11 cellular contexts compared by ENCODE assay signal in genomic region chr1:7886346-7886745, GRCh38. TPM values are rescaled to one million over a fixed set of nuclear protein-coding genes. Genes with fewer than 3 reads are reported as not detected.
DNase-seq lines count a peak whose midpoint lies in the region; ATAC-seq and TF ChIP-seq lines count a peak whose summit lies in the region.
"Had no signal": no experiment of that assay in that cellular context is flagged by ENCODE, and none has a peak within 500 bp of the region (broad histone marks: within the 10 kb centered on the region; RNA-seq: fewer than 3 reads in every experiment).

No MANE protein-coding gene starts in this region.

- H3K9me3 ChIP-seq in Peyer's patch (no peaks in the 10 kb centered on the region), spleen (no peaks in the 10 kb centered on the region)

- POLR2A ChIA-PET in MCF 10A (lab: Yijun Ruan, JAX): interaction anchor here (0.7 kb wide), 1 partner anchor 80 kb away, joined by 3 read pairs; no protein-coding TSS in a partner anchor

- peaks cover 4% of the 10 kb centered on the region for H3K36me3 Mint-ChIP-seq in MCF 10A (ENCODE audit: insufficient read depth, unreplicated experiment)
- H3K36me3 Mint-ChIP-seq: activated CD4-positive, alpha-beta memory T cell treated with anti-CD3 and anti-CD28 coated beads for 36 hours; neural progenitor cell had no signal

- BruUV-seq in MCF 10A (replicated peaks; lab: Mats Ljungman, UMichigan): no TSS peak

- H3K4me1 Mint-ChIP-seq in MCF 10A (ENCODE audit: insufficient read depth, unreplicated experiment): no peaks in the 10 kb centered on the region
- H3K4me1 Mint-ChIP-seq: neural progenitor cell had no signal

- ATAC-seq in Right ventricle myocardium inferior: no peak

- in situ Hi-C loops in G401 (cut with HindIII; ENCODE audit: low sequenced_read_pairs): no loop called here

- H3K27ac ChIP-seq in Peyer's patch (no peak overlapping the region), spleen (no peak overlapping the region)
- H3K27ac ChIP-seq: neural progenitor cell had no signal

- TF ChIP-seq POLR2A in Peyer's patch (IDR thresholded peaks at IDR 0.05): no peak
- TF ChIP-seq POLR2A in spleen (IDR thresholded peaks at IDR 0.05): no peak

- no peaks in the 10 kb centered on the region for H3K36me3 ChIP-seq in Peyer's patch
- no peaks in the 10 kb centered on the region for H3K36me3 ChIP-seq in spleen
- H3K36me3 ChIP-seq: neural progenitor cell had no signal

- H3K4me3 ChIP-seq in Peyer's patch (peak overlapping the region in 1 of 4 donors; percentile 31), spleen (no peak overlapping the region)
- H3K4me3 ChIP-seq: neural progenitor cell had no signal

- WGBS in spleen, 5 donors: 65 to 73% (median 68%) methylated on average over 8 of the region's 8 CpGs

- no peak overlapping the region for H3K27ac Mint-ChIP-seq in MCF 10A (ENCODE audit: low read depth, unreplicated experiment)
- H3K27ac Mint-ChIP-seq: activated CD4-positive, alpha-beta memory T cell treated with anti-CD3 and anti-CD28 coated beads for 36 hours; neural progenitor cell had no signal

- DNase-seq in G401 (ENCODE audit: low spot score) (peak; percentile 9), NCI-H2029 (lab: John Stamatoyannopoulos, UW) (peak; percentile 15), MCF 10A (ENCODE audit: unreplicated experiment) (peak; percentile 63), middle frontal gyrus (ENCODE audit: extremely low spot score, low spot score) (peak; percentile 36), Peyer's patch (no peak), Right ventricle myocardium inferior (ENCODE audit: missing footprints) (no peak), spleen (no peak), A172 (ENCODE audit: low spot score) (no peak)
- DNase-seq: activated CD4-positive, alpha-beta memory T cell treated with anti-CD3 and anti-CD28 coated beads for 36 hours had no signal

- peak overlapping the region; percentile 47 for H3K4me3 Mint-ChIP-seq in MCF 10A (ENCODE audit: unreplicated experiment)
- H3K4me3 Mint-ChIP-seq: activated CD4-positive, alpha-beta memory T cell treated with anti-CD3 and anti-CD28 coated beads for 36 hours; neural progenitor cell had no signal

- H3K27me3 ChIP-seq in Peyer's patch (no peaks in the 10 kb centered on the region), spleen (replicated peaks in 1 of 7) (peaks cover 0 to 44% (median 6%) of the 10 kb centered on the region in 7 donors)
- H3K27me3 ChIP-seq: neural progenitor cell had no signal

- CTCF ChIA-PET in MCF 10A (lab: Yijun Ruan, JAX): interaction anchor here (0.6 to 1.0 kb wide), 3 partner anchors 39 to 469 kb away, joined by 3 read pairs; no protein-coding TSS in a partner anchor

- H3K4me1 ChIP-seq in Peyer's patch (no peaks in the 10 kb centered on the region), spleen (peaks cover 0 to 4% (median 0%) of the 10 kb centered on the region in 6 donors)
- H3K4me1 ChIP-seq: neural progenitor cell had no signal

- peaks cover 11% of the 10 kb centered on the region for H3K27me3 Mint-ChIP-seq in MCF 10A (ENCODE audit: insufficient read depth, unreplicated experiment)

- intact Hi-C loops in MCF 10A (cut with micrococcal nuclease) (no loop called here), Right ventricle myocardium inferior (cut with DNase I) (no loop called here), spleen (cut with DNase I; ENCODE audit: low total_unique reads) (no loop called here)

- no peak for TF ChIP-seq CTCF in MCF 10A (IDR thresholded peaks at IDR 0.05; ENCODE audit: unreplicated experiment)
- TF ChIP-seq CTCF in Peyer's patch (IDR thresholded peaks at IDR 0.05): no peak
- TF ChIP-seq CTCF in spleen (IDR thresholded peaks at IDR 0.05 in 8 of 11, conservative IDR thresholded peaks at IDR 0.05 in 3 of 11): no peak

- peaks cover 9% of the 10 kb centered on the region for H3K9me3 Mint-ChIP-seq in MCF 10A (ENCODE audit: unreplicated experiment)
- H3K9me3 Mint-ChIP-seq: activated CD4-positive, alpha-beta memory T cell treated with anti-CD3 and anti-CD28 coated beads for 36 hours had no signal

RNA-seq across cellular contexts. Expression of gene UTS2, which starts 33.5 kb away (rescaled TPM):
- not detected in 2 replicates for total RNA-seq in G401 (2014; rRNA removed; shearing (Covaris generic))
- not detected in 2 replicates for total RNA-seq in MCF 10A (2022)
- 1 to 10 TPM in 1 of 4 donors, not detected in 3; 9.1 TPM for total RNA-seq in Peyer's patch
- not detected for total RNA-seq in Right ventricle myocardium inferior
- 1 to 10 TPM in 1 of 7 donors, under 1 TPM in 3, not detected in 3; 0.63 to 3.9 (median 0.78) TPM for total RNA-seq in spleen
- 1 to 10 TPM in 1 of 3 donors, under 1 TPM in 2; 0.45 to 5.3 (median 0.71) TPM for polyA plus RNA-seq in spleen
- total RNA-seq in A172 (2014; rRNA removed; shearing (Covaris generic)): not detected in 2 replicates
- total RNA-seq: activated CD4-positive, alpha-beta memory T cell treated with anti-CD3 and anti-CD28 coated beads for 36 hours; NCI-H460 had no signal

RNA-seq across cellular contexts. Expression of gene TNFRSF9, which starts 54.3 kb away (rescaled TPM):
- total RNA-seq in G401 (2014; rRNA removed; shearing (Covaris generic)): 0.14 TPM in 1 of 2 replicates, not detected in the other
- total RNA-seq in MCF 10A (2022): 0.98 and 2.7 TPM in 2 replicates
- total RNA-seq in Peyer's patch: 1 to 10 TPM in 1 of 4 donors, under 1 TPM in 1, not detected in 2; 0.66 to 1.7 TPM
- not detected for total RNA-seq in Right ventricle myocardium inferior
- 10 to 100 TPM in 1 of 7 donors, 1 to 10 TPM in 6; 2.5 to 11.7 (median 3.3) TPM for total RNA-seq in spleen
- polyA plus RNA-seq in spleen: 1 to 10 TPM; 2.2 to 6.3 (median 4.0) TPM
- total RNA-seq in A172 (2014; rRNA removed; shearing (Covaris generic)): 0.95 and 2.2 TPM in 2 replicates

Comparison
In these comparisons a context has a peak if more than half of its experiments do, and no peak if none do; other contexts are left out.
1. DNase-seq: peak in G401 (single experiment), NCI-H2029 (single experiment), MCF 10A (single experiment) and middle frontal gyrus (single experiment); none in Peyer's patch (0 of 3), Right ventricle myocardium inferior (single experiment), spleen (single experiment) and A172 (single experiment).